ENCODE assay signal across 8 cellular contexts in genomic region chr20:18506744-18507143, GRCh38. TPM values are rescaled to one million over a fixed set of nuclear protein-coding genes. Genes with fewer than 3 reads are reported as not detected.
DNase-seq lines count a peak whose midpoint lies in the region; ATAC-seq and TF ChIP-seq lines count a peak whose summit lies in the region.

No MANE protein-coding gene starts in this region.

- H2AFZ ChIP-seq in KMS-11 (ENCODE audit: low read depth), result peak overlapping the region; percentile 82

- no peak for ATAC-seq in thoracic aorta (ENCODE audit: insufficient number of reproducible peaks, low FRiP score, low read depth)

- DNase-seq in AG04450 (ENCODE audit: low read depth, low spot score) (no peak), kidney epithelial cell (ENCODE audit: low read depth) (no peak), thoracic aorta (ENCODE audit: low spot score) (no peak), putamen (ENCODE audit: low spot score) (no peak), AG08396 (ENCODE audit: low spot score) (no peak), G401 (ENCODE audit: low spot score) (no peak)

- no peaks in the 10 kb centered on the region for H3K27me3 Mint-ChIP-seq in activated naive CD4-positive, alpha-beta T cell treated with anti-CD3 and anti-CD28 coated beads, Interleukin-2, amount 50 U/mL, for 24 hours

- H3K9me3 ChIP-seq in AG04450 (ENCODE audit: control insufficient read depth, insufficient read depth, low read length), result no peaks in the 10 kb centered on the region; the same call in 1 of the 2 replicates
- no peaks in the 10 kb centered on the region for H3K9me3 ChIP-seq in thoracic aorta

- H3K36me3 ChIP-seq in KMS-11 (ENCODE audit: insufficient read depth), result no peaks in the 10 kb centered on the region
- no peaks in the 10 kb centered on the region for H3K36me3 ChIP-seq in kidney epithelial cell (ENCODE audit: control insufficient read depth, insufficient read depth, low read length)
- H3K36me3 ChIP-seq in thoracic aorta, result no peaks in the 10 kb centered on the region

- H3K4me3 ChIP-seq in AG04450 (ENCODE audit: low read depth, low read length) (peak overlapping the region; percentile 90), KMS-11 (IDR thresholded peaks at IDR 0.05; ENCODE audit: insufficient read depth, low read depth, low read length) (no peak overlapping the region), kidney epithelial cell (ENCODE audit: low read depth, low read length) (peak overlapping the region; percentile 86), thoracic aorta (peak overlapping the region; percentile 78)

- peak overlapping the region; percentile 82 for H3K4me2 ChIP-seq in KMS-11

- H3K4me1 ChIP-seq in KMS-11 (ENCODE audit: low read depth, poor library complexity, severe bottlenecking) (peaks cover 12% of the 10 kb centered on the region), thoracic aorta (ENCODE audit: control insufficient read depth in 1 of 2, low read depth in 2 of 2) (peaks cover 5 to 9% of the 10 kb centered on the region in 2 donors)

- peaks cover 6% of the 10 kb centered on the region; the same call in 1 of the 2 replicates for H3K79me2 ChIP-seq in KMS-11 (ENCODE audit: insufficient read depth, low read depth)

- H3K27ac ChIP-seq in AG04450 (ENCODE audit: low read depth, low read length) (peak overlapping the region; percentile 98), KMS-11 (peak overlapping the region; percentile 91), thoracic aorta (peak overlapping the region; percentile 97 to 98)

- H3K27ac Mint-ChIP-seq in activated naive CD4-positive, alpha-beta T cell treated with anti-CD3 and anti-CD28 coated beads, Interleukin-2, amount 50 U/mL, for 24 hours, result peak overlapping the region; percentile 99

- peaks cover 12% of the 10 kb centered on the region for H3K36me3 Mint-ChIP-seq in activated naive CD4-positive, alpha-beta T cell treated with anti-CD3 and anti-CD28 coated beads, Interleukin-2, amount 50 U/mL, for 24 hours

- POLR2A ChIA-PET in AG04450 (lab: Yijun Ruan, JAX), result interaction anchor here (0.6 to 2.4 kb wide), 7 partner anchors 7 to 1008 kb away, joined by 3 to 21 read pairs (median 4); partner anchors contain the start of genes DZANK1, MGME1, POLR3F and RBBP9

- TF ChIP-seq CTCF in AG04450 (IDR thresholded peaks at IDR 0.05; ENCODE audit: low read depth, low read length) (no peak), KMS-11 (conservative IDR thresholded peaks at IDR 0.05; ENCODE audit: low read depth, low read length) (no peak), kidney epithelial cell (IDR thresholded peaks at IDR 0.05; ENCODE audit: insufficient read depth, low read length, poor library complexity, severe bottlenecking) (no peak), thoracic aorta (IDR thresholded peaks at IDR 0.05) (no peak)

- peaks cover 51% of the 10 kb centered on the region for H3K4me1 Mint-ChIP-seq in activated naive CD4-positive, alpha-beta T cell treated with anti-CD3 and anti-CD28 coated beads, Interleukin-2, amount 50 U/mL, for 24 hours

- in situ Hi-C loops in G401 (cut with HindIII; ENCODE audit: low sequenced_read_pairs), result no loop called here

- CTCF ChIA-PET in AG04450 (lab: Charles Lee), result interaction anchor here (0.5 to 1.8 kb wide), 7 partner anchors 8 to 1488 kb away, joined by 3 to 8 read pairs (median 3); partner anchors contain the start of gene RBBP9

- H4K20me1 ChIP-seq in KMS-11 (ENCODE audit: insufficient read depth), result no peaks in the 10 kb centered on the region

- peak overlapping the region; percentile 70; the same call in 1 of the 2 replicates for H3K9ac ChIP-seq in KMS-11

- H3K27me3 ChIP-seq in AG04450 (ENCODE audit: control insufficient read depth, insufficient read depth, low read length) (no peaks in the 10 kb centered on the region), KMS-11 (ENCODE audit: insufficient read depth, low read depth) (no peaks in the 10 kb centered on the region), kidney epithelial cell (ENCODE audit: control insufficient read depth, insufficient read depth, low read length) (no peaks in the 10 kb centered on the region), thoracic aorta (replicated peaks; ENCODE audit: insufficient read depth) (no peaks in the 10 kb centered on the region)

- peak overlapping the region; percentile 100 for H3K4me3 Mint-ChIP-seq in activated naive CD4-positive, alpha-beta T cell treated with anti-CD3 and anti-CD28 coated beads, Interleukin-2, amount 50 U/mL, for 24 hours

- no peaks in the 10 kb centered on the region for H3K9me3 Mint-ChIP-seq in activated naive CD4-positive, alpha-beta T cell treated with anti-CD3 and anti-CD28 coated beads, Interleukin-2, amount 50 U/mL, for 24 hours

RNA-seq across cellular contexts. Expression of gene SEC23B, which starts 1.0 kb away (rescaled TPM):
- 57.5 and 58.2 TPM in 2 replicates for polyA plus RNA-seq in AG04450 (2011; rRNA removed)
- polyA minus RNA-seq in AG04450 (2011; rRNA and poly(A)+ RNA removed), result 50.8 and 51.5 TPM in 2 replicates
- 78.2 and 84.5 TPM in 2 replicates for total RNA-seq in kidney epithelial cell
- 10 to 100 TPM; 22.2 to 32.9 TPM for total RNA-seq in thoracic aorta
- total RNA-seq in G401 (2014; rRNA removed; shearing (Covaris generic)), result 51.9 and 66.9 TPM in 2 replicates

RNA-seq across cellular contexts. Expression of gene RBBP9, which starts 9.7 kb away (rescaled TPM):
- polyA plus RNA-seq in AG04450 (2011; rRNA removed), result 14.5 and 19.7 TPM in 2 replicates
- 27.2 and 30.4 TPM in 2 replicates for polyA minus RNA-seq in AG04450 (2011; rRNA and poly(A)+ RNA removed)
- total RNA-seq in kidney epithelial cell (17.3 and 25.7 TPM in 2 replicates), thoracic aorta (10 to 100 TPM; 12.2 to 18.3 TPM)
- total RNA-seq in G401 (2014; rRNA removed; shearing (Covaris generic)), result 22.3 and 35.5 TPM in 2 replicates

RNA-seq across cellular contexts. Expression of gene POLR3F, which starts 39.6 kb away (rescaled TPM):
- polyA plus RNA-seq in AG04450 (2011; rRNA removed), result 7.2 and 10.6 TPM in 2 replicates
- 5.2 and 5.3 TPM in 2 replicates for polyA minus RNA-seq in AG04450 (2011; rRNA and poly(A)+ RNA removed)
- total RNA-seq in kidney epithelial cell (12.3 and 13.7 TPM in 2 replicates), thoracic aorta (10 to 100 TPM in 1 of 2 donors, 1 to 10 TPM in 1; 9.1 to 17.1 TPM)
- 14.0 and 14.5 TPM in 2 replicates for total RNA-seq in G401 (2014; rRNA removed; shearing (Covaris generic))

RNA-seq across cellular contexts. Expression of gene DZANK1, which starts 39.9 kb away (rescaled TPM):
- polyA plus RNA-seq in AG04450 (2011; rRNA removed), result 1.8 TPM in 2 replicates
- polyA minus RNA-seq in AG04450 (2011; rRNA and poly(A)+ RNA removed), result 1.5 and 3.3 TPM in 2 replicates
- 1.4 and 2.9 TPM in 2 replicates for total RNA-seq in kidney epithelial cell
- 1 to 10 TPM; 3.2 to 3.7 TPM for total RNA-seq in thoracic aorta
- total RNA-seq in G401 (2014; rRNA removed; shearing (Covaris generic)), result 2.2 and 3.6 TPM in 2 replicates
